ENCODE assay signal across 20 cellular contexts in the genomic region with DNA sequence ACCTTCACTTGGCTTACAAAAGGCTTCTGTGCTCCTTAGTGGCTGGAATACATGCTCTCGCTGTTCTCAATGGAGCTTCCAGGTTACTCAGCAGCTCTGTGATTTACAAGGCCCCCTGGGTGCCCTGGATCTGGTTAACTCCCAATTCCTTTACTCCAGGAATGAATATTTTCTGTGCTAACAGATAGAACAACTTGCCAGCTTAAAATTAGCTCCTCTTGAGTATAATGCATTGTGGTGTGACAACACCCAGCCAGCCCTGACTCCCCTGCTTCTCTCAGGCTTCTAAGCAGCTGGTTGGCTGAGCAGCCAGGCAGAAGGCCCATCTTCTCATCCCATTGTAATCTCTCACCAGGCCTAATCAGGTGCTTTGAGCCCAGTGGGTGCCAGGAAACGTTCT.
A peak's percentile ranks its signal among the peaks of the same experiment; 100 is the strongest.
DNase-seq lines count a peak whose midpoint lies in the region; FAIRE-seq and TF ChIP-seq lines count a peak whose summit lies in the region.
"Had no signal": no experiment of that assay in that cellular context is flagged by ENCODE, and none has a peak within 500 bp of the region (broad histone marks: within the 10 kb centered on the region; RNA-seq: fewer than 3 reads in every experiment).

No MANE protein-coding gene starts in this region.

- no peak overlapping the region; the same call in 1 of the 2 replicates for H4K8ac ChIP-seq in H1 (ENCODE audit: extremely low read depth, insufficient read depth, low read length)

- H3K4me1 ChIP-seq in H1 (replicated peaks in 1 of 4; ENCODE audit: control insufficient read depth in 3 of 4, insufficient read depth in 4 of 4, low read length in 3 of 4) (peaks cover 0 to 5% (median 2%) of the 10 kb centered on the region in 4 experiments; a peak in 4 of 7 replicates), thyroid gland (peaks cover 28 to 31% of the 10 kb centered on the region in 2 donors)
- H3K4me1 ChIP-seq: upper lobe of right lung had no signal

- no peak overlapping the region for H3K56ac ChIP-seq in H1 (replicated peaks; ENCODE audit: insufficient read length, low read depth, low read length)

- no peak overlapping the region for H3K18ac ChIP-seq in H1 (ENCODE audit: extremely low read depth, low read length)

- no peaks in the 10 kb centered on the region for H4K20me1 ChIP-seq in H1 (replicated peaks in 1 of 2; ENCODE audit: control insufficient read depth in 1 of 2, insufficient read depth in 2 of 2, low read length in 2 of 2)

- H2BK5ac ChIP-seq in H1 (ENCODE audit: low read depth, low read length): no peak overlapping the region

- no peak for TF ChIP-seq RAD21 in H1 (IDR thresholded peaks at IDR 0.05 in 1 of 2, conservative IDR thresholded peaks at IDR 0.05 in 1 of 2; ENCODE audit: low read depth in 2 of 2, low read length in 2 of 2)

- no peak overlapping the region for H3K4me3 Mint-ChIP-seq in activated CD4-positive, alpha-beta T cell treated with anti-CD3 and anti-CD28 coated beads, Interleukin-2, amount 10 ng/mL, durations not matched to agents 24 days and 14 days
- H3K4me3 Mint-ChIP-seq in activated CD4-positive, alpha-beta memory T cell treated with anti-CD3 and anti-CD28 coated beads for 36 hours: no peak overlapping the region
- H3K4me3 Mint-ChIP-seq: activated naive CD4-positive, alpha-beta T cell treated with anti-CD3 and anti-CD28 coated beads for 36 hours; dendritic cell treated with granulocyte-macrophage colony-stimulating factor and Interleukin-4, amounts not matched to agents 40 ng/mL and 50 ng/mL, for 4 days had no signal

- no peak overlapping the region for H2BK20ac ChIP-seq in H1 (ENCODE audit: low read length)

- no peak overlapping the region for H3K27ac Mint-ChIP-seq in activated CD4-positive, alpha-beta T cell treated with anti-CD3 and anti-CD28 coated beads, Interleukin-2, amount 10 ng/mL, durations not matched to agents 24 days and 14 days
- H3K27ac Mint-ChIP-seq in activated CD4-positive, alpha-beta memory T cell treated with anti-CD3 and anti-CD28 coated beads for 36 hours: no peak overlapping the region
- H3K27ac Mint-ChIP-seq: activated naive CD4-positive, alpha-beta T cell treated with anti-CD3 and anti-CD28 coated beads for 36 hours; dendritic cell treated with granulocyte-macrophage colony-stimulating factor and Interleukin-4, amounts not matched to agents 40 ng/mL and 50 ng/mL, for 4 days had no signal

- TF ChIP-seq CTCF in H1 (IDR thresholded peaks at IDR 0.05; ENCODE audit: control extremely low read depth in 1 of 3, insufficient read depth in 1 of 3, low read depth in 1 of 3, low read length in 3 of 3) (no peak), thyroid gland (IDR thresholded peaks at IDR 0.05) (no peak)

- H3K27me3 ChIP-seq in H1 (replicated peaks in 1 of 4; ENCODE audit: control insufficient read depth in 3 of 4, extremely low read depth in 1 of 4, insufficient read depth in 3 of 4, low read length in 3 of 4) (no peaks in the 10 kb centered on the region), thyroid gland (no peaks in the 10 kb centered on the region)
- H3K27me3 ChIP-seq: body of pancreas, esophagus muscularis mucosa, upper lobe of right lung had no signal

- no peak overlapping the region for H3K4ac ChIP-seq in H1 (replicated peaks; ENCODE audit: insufficient read length, low read depth, low read length)

- no peak overlapping the region for H3K23ac ChIP-seq in H1 (ENCODE audit: insufficient read length)

- H3K4me3 ChIP-seq in H1 (ENCODE audit: extremely low read depth in 1 of 4, insufficient read depth in 2 of 4, low read depth in 3 of 4, low read length in 4 of 4): no peak overlapping the region
- H3K4me3 ChIP-seq in thyroid gland (replicated peaks in 1 of 3): no peak overlapping the region
- H3K4me3 ChIP-seq: body of pancreas, esophagus muscularis mucosa, upper lobe of right lung had no signal

- H4K91ac ChIP-seq in H1 (replicated peaks; ENCODE audit: insufficient read length, low read length): no peak overlapping the region

- peaks cover 5% of the 10 kb centered on the region for H3K9me3 Mint-ChIP-seq in activated CD4-positive, alpha-beta T cell treated with anti-CD3 and anti-CD28 coated beads, Interleukin-2, amount 10 ng/mL, durations not matched to agents 24 days and 14 days
- H3K9me3 Mint-ChIP-seq in activated CD4-positive, alpha-beta memory T cell treated with anti-CD3 and anti-CD28 coated beads for 36 hours: no peaks in the 10 kb centered on the region
- H3K9me3 Mint-ChIP-seq: activated naive CD4-positive, alpha-beta T cell treated with anti-CD3 and anti-CD28 coated beads for 36 hours; dendritic cell treated with granulocyte-macrophage colony-stimulating factor and Interleukin-4, amounts not matched to agents 40 ng/mL and 50 ng/mL, for 4 days had no signal

- DNase-seq in activated CD4-positive, alpha-beta T cell treated with anti-CD3 and anti-CD28 coated beads, Interleukin-2, amount 10 ng/mL, durations not matched to agents 24 days and 14 days: peak; percentile 43
- DNase-seq in activated CD4-positive, alpha-beta T cell treated with anti-CD3 and anti-CD28 coated beads, Interleukin-2, amount 50 U/mL, for 4 hours: no peak
- DNase-seq in H1 (ENCODE audit: low read depth in 1 of 2, low spot score in 2 of 2) (no peak), islet precursor cell (peak; percentile 56), thyroid gland (peak; percentile 45 to 60), GM19240 (ENCODE audit: insufficient read length, low spot score) (no peak)
- DNase-seq in activated CD4-positive, alpha-beta memory T cell treated with anti-CD3 and anti-CD28 coated beads for 36 hours: no peak
- no peak for DNase-seq in stimulated activated CD4-positive, alpha-beta T cell treated with anti-CD3 and anti-CD28 coated beads, Interleukin-1b, Interleukin-23, amount 100 ng/mL, for 48 hours
- DNase-seq: activated CD4-positive, alpha-beta T cell treated with anti-CD3 and anti-CD28 coated beads for 1 hour; activated naive CD4-positive, alpha-beta T cell treated with anti-CD3 and anti-CD28 coated beads for 36 hours; body of pancreas; DMS79 treated with DMSO at 0.1 percent for 48 hours; KBM-7; NCI-H1048; NCI-H2171 treated with DMSO at 0.1 percent for 48 hours; stimulated activated naive CD8-positive, alpha-beta T cell treated with anti-CD3 and anti-CD28 coated beads, Interleukin-15, Interleukin-2, amounts not matched to agents 100 U/mL and 50 U/mL, for 24 hours; upper lobe of right lung had no signal

- H3K27ac ChIP-seq in H1 (ENCODE audit: low read depth, low read length) (no peak overlapping the region), thyroid gland (peak overlapping the region; percentile 72 to 85 (median 83))
- H3K27ac ChIP-seq: esophagus muscularis mucosa, upper lobe of right lung had no signal

- FAIRE-seq in H1 (lab: Jason Lieb, UNC): no peak
- FAIRE-seq: A204.1 had no signal

- H3K79me2 ChIP-seq in H1 (ENCODE audit: control insufficient read depth in 1 of 2, insufficient read depth in 2 of 2, low read length in 2 of 2): no peaks in the 10 kb centered on the region

- H3K4me2 ChIP-seq in H1 (ENCODE audit: insufficient read depth in 1 of 2, low read depth in 2 of 2, low read length in 2 of 2): no peak overlapping the region

- H4K5ac ChIP-seq in H1 (ENCODE audit: insufficient read length, low read depth, low read length): no peak overlapping the region

- TF ChIP-seq POLR2A in H1 (IDR thresholded peaks at IDR 0.05; ENCODE audit: control extremely low read depth in 1 of 2, low read depth in 2 of 2, low read length in 2 of 2) (no peak), thyroid gland (IDR thresholded peaks at IDR 0.05) (no peak)

- intact Hi-C loops in activated CD4-positive, alpha-beta T cell treated with anti-CD3 and anti-CD28 coated beads, Interleukin-2, amount 10 ng/mL, durations not matched to agents 24 days and 14 days (cut with micrococcal nuclease): no loop called here
- intact Hi-C loops in thyroid gland (cut with DNase I): no loop called here
- intact Hi-C loops in activated CD4-positive, alpha-beta memory T cell treated with anti-CD3 and anti-CD28 coated beads for 36 hours (cut with micrococcal nuclease): no loop called here

- H3K79me1 ChIP-seq in H1 (ENCODE audit: low read depth, low read length): no peaks in the 10 kb centered on the region

- no peaks in the 10 kb centered on the region for H3K36me3 ChIP-seq in H1 (ENCODE audit: control insufficient read depth in 2 of 4, insufficient read depth in 4 of 4, low read length in 3 of 4)
- H3K36me3 ChIP-seq in thyroid gland: no peaks in the 10 kb centered on the region
- H3K36me3 ChIP-seq: esophagus muscularis mucosa, upper lobe of right lung had no signal

- CTCF ChIA-PET in H1 (lab: Charles Lee; ENCODE audit: partially characterized antibody): interaction anchor here (0.5 to 1.0 kb wide), 2 partner anchors 74 to 355 kb away, joined by 3 read pairs; no protein-coding TSS in a partner anchor
- CTCF ChIA-PET in activated CD4-positive, alpha-beta memory T cell treated with anti-CD3 and anti-CD28 coated beads for 36 hours (lab: Charles Lee): no interaction called here

- no peak overlapping the region for H3K9ac ChIP-seq in H1 (replicated peaks in 1 of 4; ENCODE audit: extremely low read depth in 1 of 4, low read depth in 3 of 4, low read length in 3 of 4)

- H2BK12ac ChIP-seq in H1 (ENCODE audit: low read depth, low read length): no peak overlapping the region

- H3K4me1 Mint-ChIP-seq in activated CD4-positive, alpha-beta T cell treated with anti-CD3 and anti-CD28 coated beads, Interleukin-2, amount 10 ng/mL, durations not matched to agents 24 days and 14 days: no peaks in the 10 kb centered on the region
- no peaks in the 10 kb centered on the region for H3K4me1 Mint-ChIP-seq in activated CD4-positive, alpha-beta memory T cell treated with anti-CD3 and anti-CD28 coated beads for 36 hours (ENCODE audit: low read depth)

- H2AK5ac ChIP-seq in H1 (ENCODE audit: low read depth, low read length): no peak overlapping the region

- H3K9me3 ChIP-seq in H1 (ENCODE audit: insufficient read depth in 2 of 2, low read depth in 1 of 2, low read length in 1 of 2) (no peaks in the 10 kb centered on the region), thyroid gland (no peaks in the 10 kb centered on the region)
- H3K9me3 ChIP-seq: body of pancreas, esophagus muscularis mucosa, upper lobe of right lung had no signal

- H2AFZ ChIP-seq in H1 (ENCODE audit: low read length): peak overlapping the region; percentile 92; the same call in 1 of the 2 replicates

- POLR2A ChIA-PET in H1 (lab: Charles Lee; ENCODE audit: partially characterized antibody): no interaction called here
- POLR2A ChIA-PET in activated CD4-positive, alpha-beta memory T cell treated with anti-CD3 and anti-CD28 coated beads for 36 hours (lab: Charles Lee): no interaction called here

- no peaks in the 10 kb centered on the region; the same call in 1 of the 2 replicates for H3K23me2 ChIP-seq in H1 (ENCODE audit: low read depth, low read length)

- H3K27me3 Mint-ChIP-seq in activated CD4-positive, alpha-beta T cell treated with anti-CD3 and anti-CD28 coated beads, Interleukin-2, amount 10 ng/mL, durations not matched to agents 24 days and 14 days: peaks cover 4% of the 10 kb centered on the region
- H3K27me3 Mint-ChIP-seq in activated CD4-positive, alpha-beta memory T cell treated with anti-CD3 and anti-CD28 coated beads for 36 hours: no peaks in the 10 kb centered on the region
- H3K27me3 Mint-ChIP-seq: dendritic cell treated with granulocyte-macrophage colony-stimulating factor and Interleukin-4, amounts not matched to agents 40 ng/mL and 50 ng/mL, for 4 days had no signal

- H3K36me3 Mint-ChIP-seq in activated CD4-positive, alpha-beta T cell treated with anti-CD3 and anti-CD28 coated beads, Interleukin-2, amount 10 ng/mL, durations not matched to agents 24 days and 14 days (ENCODE audit: low read depth): no peaks in the 10 kb centered on the region
- H3K36me3 Mint-ChIP-seq in activated CD4-positive, alpha-beta memory T cell treated with anti-CD3 and anti-CD28 coated beads for 36 hours: no peaks in the 10 kb centered on the region

- no peak overlapping the region for H2BK120ac ChIP-seq in H1 (replicated peaks; ENCODE audit: low read depth, low read length)

- H2BK15ac ChIP-seq in H1 (ENCODE audit: low read length): no peak overlapping the region

- TF ChIP-seq EP300 in H1 (IDR thresholded peaks at IDR 0.05; ENCODE audit: borderline replicate concordance in 1 of 2, low read depth in 2 of 2, low read length in 2 of 2): no peak

- 67% methylated on average over 2 of the region's 2 CpGs; no CpG with 5 or more reads in 1 of the 2 experiments for WGBS in H1 (ENCODE audit: extremely low coverage in 1 of 2, insufficient coverage in 1 of 2, insufficient read length in 1 of 2, insufficient replicate concordance in 2 of 2, low coverage in 1 of 2, low lambda C conversion rate in 2 of 2, missing lambda C conversion rate in 1 of 2), 2 experiments
- WGBS in thyroid gland, 2 donors: 38 to 45% methylated on average over 2 of the region's 2 CpGs

- no peak overlapping the region for H3K14ac ChIP-seq in H1 (ENCODE audit: insufficient read length)

Comparison
In these comparisons a context has a peak if more than half of its experiments do, and no peak if none do; other contexts are left out.
1. DNase-seq: peak in activated CD4-positive, alpha-beta T cell treated with anti-CD3 and anti-CD28 coated beads, Interleukin-2, amount 10 ng/mL, durations not matched to agents 24 days and 14 days (single experiment), islet precursor cell (single experiment) and thyroid gland (2 of 2); none in activated CD4-positive, alpha-beta T cell treated with anti-CD3 and anti-CD28 coated beads, Interleukin-2, amount 50 U/mL, for 4 hours (0 of 2), H1 (0 of 2), activated CD4-positive, alpha-beta memory T cell treated with anti-CD3 and anti-CD28 coated beads for 36 hours (single experiment), GM19240 (single experiment) and stimulated activated CD4-positive, alpha-beta T cell treated with anti-CD3 and anti-CD28 coated beads, Interleukin-1b, Interleukin-23, amount 100 ng/mL, for 48 hours (single experiment).